Comparison of ENCODE assay signal across 11 cellular contexts in genomic region chr1:1422465-1423244, GRCh38. TPM values are rescaled to one million over a fixed set of nuclear protein-coding genes. Genes with fewer than 3 reads are reported as not detected.
DNase-seq lines count a peak whose midpoint lies in the region; ATAC-seq and TF ChIP-seq lines count a peak whose summit lies in the region.
"Had no signal": no experiment of that assay in that cellular context is flagged by ENCODE, and none has a peak within 500 bp of the region (broad histone marks: within the 10 kb centered on the region; RNA-seq: fewer than 3 reads in every experiment).

No MANE protein-coding gene starts in this region.

- H2BK12ac ChIP-seq in neuronal stem cell (ENCODE audit: low read length) = no peak overlapping the region

- H3K79me2 ChIP-seq in GM23248 (ENCODE audit: insufficient read depth) (no peaks in the 10 kb centered on the region), OCI-LY3 (ENCODE audit: low read length) (no peaks in the 10 kb centered on the region)

- H3K27ac ChIP-seq in GM23248 = no peak overlapping the region
- no peak overlapping the region for H3K27ac ChIP-seq in OCI-LY3 (ENCODE audit: low read length)
- peak overlapping the region; percentile 49 for H3K27ac ChIP-seq in cingulate gyrus (ENCODE audit: low read depth, low read length)
- H3K27ac ChIP-seq in neuronal stem cell (replicated peaks; ENCODE audit: low read length) = no peak overlapping the region

- H3F3A ChIP-seq in GM23248 (ENCODE audit: insufficient read depth) = no peaks in the 10 kb centered on the region

- no peak overlapping the region for H4K91ac ChIP-seq in neuronal stem cell (ENCODE audit: low read depth, low read length, poor library complexity)

- no peak overlapping the region for H2BK120ac ChIP-seq in neuronal stem cell (ENCODE audit: low read depth, low read length)

- DNase-seq in GM23248 = peak; percentile 13
- DNase-seq in neuronal stem cell (ENCODE audit: low spot score) = no peak
- DNase-seq in SKM-1 treated with dmso at 0.1 percent for 144 hours (lab: John Stamatoyannopoulos, UW; ENCODE audit: unreplicated experiment) = no peak
- DNase-seq in HUDEP-2 (lab: John Stamatoyannopoulos, UW; ENCODE audit: unreplicated experiment in 76 of 76) = no peak
- DNase-seq: activated CD4-positive, alpha-beta T cell treated with anti-CD3 and anti-CD28 coated beads, Interleukin-2, amount 10 ng/mL, durations not matched to agents 24 days and 14 days; NCI-H1694; RPMI8226 had no signal

- H3K9me3 ChIP-seq in GM23248 (ENCODE audit: low read depth) (no peaks in the 10 kb centered on the region), OCI-LY3 (ENCODE audit: insufficient read depth, low read length) (no peaks in the 10 kb centered on the region), neuronal stem cell (replicated peaks in 1 of 2; ENCODE audit: control insufficient read depth in 2 of 2, insufficient read depth in 1 of 2, low read depth in 1 of 2, low read length in 2 of 2) (no peaks in the 10 kb centered on the region)
- H3K9me3 ChIP-seq: left lung had no signal

- no peaks in the 10 kb centered on the region for H4K20me1 ChIP-seq in GM23248 (ENCODE audit: insufficient read depth)
- no peaks in the 10 kb centered on the region for H4K20me1 ChIP-seq in OCI-LY3 (ENCODE audit: insufficient read depth, low read length)

- no peak overlapping the region for H2BK5ac ChIP-seq in neuronal stem cell (ENCODE audit: low read length)

- H3K23ac ChIP-seq in neuronal stem cell (ENCODE audit: low read depth, low read length, poor library complexity) = no peak overlapping the region

- H2AFZ ChIP-seq in GM23248 = no peak overlapping the region
- H2AFZ ChIP-seq in OCI-LY3 (ENCODE audit: low read depth, low read length) = peak overlapping the region; percentile 46; the same call in 1 of the 2 replicates
- no peak overlapping the region for H2AFZ ChIP-seq in neuronal stem cell (ENCODE audit: low read length)

- in situ Hi-C loops in GM23248 (cut with MboI) = no loop called here

- H2BK15ac ChIP-seq in neuronal stem cell (ENCODE audit: low read length) = peak overlapping the region; percentile 15

- ATAC-seq in GM21786 (IDR thresholded peaks at IDR 0.05; ENCODE audit: unreplicated experiment) = no peak
- ATAC-seq: left lung had no signal

- H3K4me3 ChIP-seq in GM23248 = no peak overlapping the region
- no peak overlapping the region for H3K4me3 ChIP-seq in OCI-LY3 (ENCODE audit: low read length)
- H3K4me3 ChIP-seq in neuronal stem cell (ENCODE audit: low read length in 2 of 2) = no peak overlapping the region
- H3K4me3 ChIP-seq: left lung had no signal

- H3K9me2 ChIP-seq in GM23248 (ENCODE audit: insufficient read depth) = no peaks in the 10 kb centered on the region

- H3K36me3 ChIP-seq in GM23248 (ENCODE audit: low read depth) = no peaks in the 10 kb centered on the region
- H3K36me3 ChIP-seq in OCI-LY3 (replicated peaks; ENCODE audit: low read depth, low read length) = no peaks in the 10 kb centered on the region
- H3K36me3 ChIP-seq in neuronal stem cell (replicated peaks in 1 of 2; ENCODE audit: control insufficient read depth in 2 of 2, insufficient read depth in 2 of 2, low read length in 2 of 2) = no peaks in the 10 kb centered on the region
- H3K36me3 ChIP-seq: left lung had no signal

- no peak overlapping the region for H3K4ac ChIP-seq in neuronal stem cell (ENCODE audit: low read length)

- no peak overlapping the region for H3K14ac ChIP-seq in neuronal stem cell (ENCODE audit: low read length)

- H3K27me3 ChIP-seq in GM23248 (replicated peaks; ENCODE audit: insufficient read depth) = no peaks in the 10 kb centered on the region
- H3K27me3 ChIP-seq in OCI-LY3 (ENCODE audit: low read depth, low read length) = no peaks in the 10 kb centered on the region
- H3K27me3 ChIP-seq in neuronal stem cell (ENCODE audit: control insufficient read depth in 3 of 3, insufficient read depth in 3 of 3, low read depth in 1 of 3, low read length in 3 of 3) = peaks cover 0 to 3% (median 0%) of the 10 kb centered on the region in 3 experiments

- 82 to 84% methylated on average over 29 of the region's 29 CpGs for WGBS in GM23248 (ENCODE audit: low coverage in 1 of 2, low lambda C conversion rate in 2 of 2, missing lambda C conversion rate in 2 of 2), 2 experiments
- WGBS in neuronal stem cell (ENCODE audit: extremely low coverage in 2 of 2, insufficient read length in 2 of 2, insufficient replicate concordance in 1 of 2), 2 donors = no CpG with 5 or more reads among the region's 29 CpGs

- no peak overlapping the region for H3K18ac ChIP-seq in neuronal stem cell (ENCODE audit: low read length)

- H3K4me1 ChIP-seq in GM23248 (ENCODE audit: insufficient read depth) = no peaks in the 10 kb centered on the region
- H3K4me1 ChIP-seq in OCI-LY3 (ENCODE audit: low read length) = peaks cover 25% of the 10 kb centered on the region
- H3K4me1 ChIP-seq in neuronal stem cell (ENCODE audit: control insufficient read depth in 2 of 2, insufficient read depth in 1 of 2, low read depth in 1 of 2, low read length in 2 of 2) = peaks cover 23 to 51% of the 10 kb centered on the region in 2 donors

- H4K8ac ChIP-seq in neuronal stem cell (ENCODE audit: low read depth, low read length) = no peak overlapping the region

- H2AK5ac ChIP-seq in neuronal stem cell (ENCODE audit: low read depth, low read length) = peak overlapping the region; percentile 95

- no peak overlapping the region for H3K4me2 ChIP-seq in GM23248 (ENCODE audit: unreplicated experiment)
- no peak overlapping the region for H3K4me2 ChIP-seq in OCI-LY3 (ENCODE audit: low read length)
- H3K4me2 ChIP-seq in neuronal stem cell (ENCODE audit: insufficient read depth, low read length, poor library complexity, severe bottlenecking) = no peak overlapping the region

- no peak for TF ChIP-seq CTCF in OCI-LY3 (IDR thresholded peaks at IDR 0.05; ENCODE audit: low read depth, low read length)

- peaks cover 3% of the 10 kb centered on the region for H3K79me1 ChIP-seq in neuronal stem cell (ENCODE audit: low read depth, low read length)

- no peak overlapping the region for H3K9ac ChIP-seq in GM23248
- H3K9ac ChIP-seq in OCI-LY3 (ENCODE audit: low read length) = no peak overlapping the region
- H3K9ac ChIP-seq in neuronal stem cell (ENCODE audit: low read depth, low read length, poor library complexity) = no peak overlapping the region

RNA-seq across cellular contexts. Expression of gene ANKRD65, which starts 1.6 kb away (rescaled TPM):
- 0.51 and 0.97 TPM in 2 replicates for total RNA-seq in GM23248 (2014; rRNA removed; shearing (Covaris generic))
- 0.44 and 0.70 TPM in 2 replicates for polyA plus RNA-seq in GM23248 (2016; fragmentation: Nextera tagmentation; extraction: Ambion mirVana)
- 2.0 TPM for polyA plus RNA-seq in neuronal stem cell (2013, experiment 1 of 2)
- 2.0 TPM for polyA plus RNA-seq in neuronal stem cell (2013, experiment 2 of 2)
- total RNA-seq: activated CD4-positive, alpha-beta T cell treated with anti-CD3 and anti-CD28 coated beads, Interleukin-2, amount 10 ng/mL, durations not matched to agents 24 days and 14 days had no signal

RNA-seq across cellular contexts. Expression of gene VWA1, which starts 12.8 kb away (rescaled TPM):
- 1.4 and 2.3 TPM in 2 replicates for total RNA-seq in GM23248 (2014; rRNA removed; shearing (Covaris generic))
- 0.60 and 1.3 TPM in 2 replicates for polyA plus RNA-seq in GM23248 (2016; fragmentation: Nextera tagmentation; extraction: Ambion mirVana)
- polyA plus RNA-seq in neuronal stem cell (2013, experiment 1 of 2) = 5.0 TPM
- polyA plus RNA-seq in neuronal stem cell (2013, experiment 2 of 2) = 4.8 TPM

RNA-seq across cellular contexts. Expression of gene MRPL20, which starts 15.6 kb away (rescaled TPM):
- total RNA-seq in GM23248 (2014; rRNA removed; shearing (Covaris generic)) = 88.9 and 105 TPM in 2 replicates
- 176 and 181 TPM in 2 replicates for polyA plus RNA-seq in GM23248 (2016; fragmentation: Nextera tagmentation; extraction: Ambion mirVana)
- 132 TPM for polyA plus RNA-seq in neuronal stem cell (2013, experiment 1 of 2)
- polyA plus RNA-seq in neuronal stem cell (2013, experiment 2 of 2) = 135 TPM

RNA-seq across cellular contexts. Expression of gene CCNL2, which starts 23.5 kb away (rescaled TPM):
- 150 and 185 TPM in 2 replicates for total RNA-seq in GM23248 (2014; rRNA removed; shearing (Covaris generic))
- polyA plus RNA-seq in GM23248 (2016; fragmentation: Nextera tagmentation; extraction: Ambion mirVana) = 151 and 199 TPM in 2 replicates
- polyA plus RNA-seq in neuronal stem cell (2013, experiment 1 of 2) = 91.8 TPM
- polyA plus RNA-seq in neuronal stem cell (2013, experiment 2 of 2) = 90.5 TPM

RNA-seq across cellular contexts. Expression of gene ATAD3C, which starts 26.8 kb away (rescaled TPM):
- not detected in 2 replicates for total RNA-seq in GM23248 (2014; rRNA removed; shearing (Covaris generic))
- 0.51 TPM in 1 of 2 replicates, not detected in the other for polyA plus RNA-seq in GM23248 (2016; fragmentation: Nextera tagmentation; extraction: Ambion mirVana)
- 0.45 TPM for polyA plus RNA-seq in neuronal stem cell (2013, experiment 1 of 2)
- polyA plus RNA-seq in neuronal stem cell (2013, experiment 2 of 2) = 0.42 TPM
